Comparison of ENCODE assay signal across 1 cellular context in the genomic region with DNA sequence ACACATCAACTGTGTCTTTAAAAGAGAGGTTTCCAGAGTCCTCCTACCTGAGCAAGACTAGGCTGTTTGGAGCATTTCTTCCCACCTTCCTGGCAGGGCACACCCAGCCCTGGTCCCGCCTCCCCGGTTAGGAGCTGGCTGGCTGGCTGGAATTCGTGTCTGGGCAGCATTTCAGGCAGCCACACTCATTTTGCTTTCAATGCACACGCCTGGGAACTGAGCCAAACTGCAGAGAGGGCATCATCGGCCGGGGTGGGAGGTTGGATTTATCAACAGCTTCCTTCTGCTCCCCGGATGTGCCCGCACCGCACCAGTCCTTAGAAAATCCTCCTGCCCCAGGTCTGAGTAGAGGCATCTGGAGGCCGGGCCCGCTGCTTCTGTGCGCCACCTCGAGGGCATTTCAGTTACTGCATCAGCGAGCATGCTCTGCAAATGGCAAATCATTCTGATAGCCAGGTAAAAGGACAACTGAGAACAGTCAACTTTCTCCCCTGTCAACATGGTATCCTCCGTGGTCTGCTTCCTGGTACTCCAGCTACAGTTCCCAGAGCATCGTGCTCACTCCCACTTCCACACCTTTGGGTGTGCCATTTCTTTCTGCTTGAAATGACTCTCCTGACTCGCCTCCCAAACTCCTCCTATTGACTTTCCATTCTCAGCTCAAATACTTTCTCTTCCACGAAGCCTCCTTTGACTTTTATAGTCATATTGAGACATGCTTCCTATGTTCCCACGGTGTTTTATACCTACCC.
TF ChIP-seq lines count a peak whose summit lies in the region.

No MANE protein-coding gene starts in this region.

TF ChIP-seq in HCT116, 20 proteins besides CTCF, POLR2A, EP300 and RAD21 (continued from another document):
- TF ChIP-seq, protein P1, sequence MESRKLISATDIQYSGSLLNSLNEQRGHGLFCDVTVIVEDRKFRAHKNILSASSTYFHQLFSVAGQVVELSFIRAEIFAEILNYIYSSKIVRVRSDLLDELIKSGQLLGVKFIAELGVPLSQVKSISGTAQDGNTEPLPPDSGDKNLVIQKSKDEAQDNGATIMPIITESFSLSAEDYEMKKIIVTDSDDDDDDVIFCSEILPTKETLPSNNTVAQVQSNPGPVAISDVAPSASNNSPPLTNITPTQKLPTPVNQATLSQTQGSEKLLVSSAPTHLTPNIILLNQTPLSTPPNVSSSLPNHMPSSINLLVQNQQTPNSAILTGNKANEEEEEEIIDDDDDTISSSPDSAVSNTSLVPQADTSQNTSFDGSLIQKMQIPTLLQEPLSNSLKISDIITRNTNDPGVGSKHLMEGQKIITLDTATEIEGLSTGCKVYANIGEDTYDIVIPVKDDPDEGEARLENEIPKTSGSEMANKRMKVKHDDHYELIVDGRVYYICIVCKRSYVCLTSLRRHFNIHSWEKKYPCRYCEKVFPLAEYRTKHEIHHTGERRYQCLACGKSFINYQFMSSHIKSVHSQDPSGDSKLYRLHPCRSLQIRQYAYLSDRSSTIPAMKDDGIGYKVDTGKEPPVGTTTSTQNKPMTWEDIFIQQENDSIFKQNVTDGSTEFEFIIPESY (IDR thresholded peaks at IDR 0.05; ENCODE audit: extremely low read depth, insufficient replicate concordance, low read length): no peak
- TF ChIP-seq, protein P2, sequence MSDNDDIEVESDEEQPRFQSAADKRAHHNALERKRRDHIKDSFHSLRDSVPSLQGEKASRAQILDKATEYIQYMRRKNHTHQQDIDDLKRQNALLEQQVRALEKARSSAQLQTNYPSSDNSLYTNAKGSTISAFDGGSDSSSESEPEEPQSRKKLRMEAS (IDR thresholded peaks at IDR 0.05): peak; percentile 63
